ENCODE assay signal across 14 cellular contexts in the genomic region with DNA sequence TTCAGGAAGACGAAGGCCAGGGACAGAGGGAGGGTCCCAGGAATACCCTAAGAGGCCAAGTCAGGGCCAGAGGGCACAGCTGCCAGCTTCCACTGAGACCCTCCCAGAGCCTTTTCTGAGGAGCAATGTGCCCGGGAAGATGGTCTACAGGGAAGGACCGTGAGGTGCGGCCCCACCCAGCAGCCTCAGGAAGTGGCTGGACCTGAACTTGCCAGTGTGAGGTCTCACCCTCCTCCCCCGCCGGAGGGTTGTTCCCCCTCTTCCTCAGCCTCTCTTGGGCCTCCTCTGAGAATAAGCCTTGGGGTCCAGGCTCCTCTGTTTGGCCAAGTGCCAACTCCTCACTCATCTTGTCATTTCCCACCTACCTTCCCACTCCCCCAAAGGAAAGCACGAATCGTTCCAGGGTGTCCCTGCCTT. TPM values are rescaled to one million over a fixed set of nuclear protein-coding genes. Genes with fewer than 3 reads are reported as not detected.
DNase-seq lines count a peak whose midpoint lies in the region; TF ChIP-seq lines count a peak whose summit lies in the region.
"Had no signal": no experiment of that assay in that cellular context is flagged by ENCODE, and none has a peak within 500 bp of the region (broad histone marks: within the 10 kb centered on the region; RNA-seq: fewer than 3 reads in every experiment).

No MANE protein-coding gene starts in this region.

- no peak overlapping the region for H3K4me2 ChIP-seq in PC-9

- CTCF ChIA-PET in MCF 10A (lab: Yijun Ruan, JAX) = interaction anchor here (0.9 to 4.9 kb wide), 5 partner anchors 53 to 445 kb away, joined by 3 to 89 read pairs (median 4); no protein-coding TSS in a partner anchor
- CTCF ChIA-PET in PC-9 (lab: Charles Lee) = no interaction called here

- DNase-seq in breast epithelium (ENCODE audit: low spot score in 2 of 2) (no peak), MCF 10A (ENCODE audit: unreplicated experiment) (no peak), right atrium auricular region (ENCODE audit: low spot score) (no peak), ovary (no peak), type B pancreatic cell (ENCODE audit: extremely low spot score, unreplicated experiment) (no peak), HT-29 (ENCODE audit: low spot score) (no peak), PC-9 (no peak), hepatic stellate cell (ENCODE audit: low spot score) (no peak)
- DNase-seq: CD4-positive, CD25-positive, alpha-beta regulatory T cell; DMS79 treated with DMSO at 0.1 percent for 48 hours; KBM-7; mesendoderm; NCI-H1105; SIG-M5 had no signal

- H3K27ac Mint-ChIP-seq in MCF 10A (ENCODE audit: low read depth, unreplicated experiment) = no peak overlapping the region
- peak overlapping the region; percentile 39 for H3K27ac Mint-ChIP-seq in type B pancreatic cell

- no peaks in the 10 kb centered on the region for H3K9me3 ChIP-seq in breast epithelium
- H3K9me3 ChIP-seq in right atrium auricular region = no peaks in the 10 kb centered on the region
- H3K9me3 ChIP-seq in ovary = no peaks in the 10 kb centered on the region
- H3K9me3 ChIP-seq in PC-9 (ENCODE audit: insufficient read depth, low read depth) = no peaks in the 10 kb centered on the region

- H3K4me3 ChIP-seq in breast epithelium (no peak overlapping the region), right atrium auricular region (no peak overlapping the region), ovary (no peak overlapping the region), PC-9 (no peak overlapping the region)

- H3K9me2 ChIP-seq in PC-9 (ENCODE audit: insufficient read depth) = no peaks in the 10 kb centered on the region

- POLR2A ChIA-PET in MCF 10A (lab: Yijun Ruan, JAX) = interaction anchor here (0.7 kb wide), 1 partner anchor 149 kb away, joined by 4 read pairs; no protein-coding TSS in a partner anchor
- POLR2A ChIA-PET in PC-9 (lab: Charles Lee; ENCODE audit: unreplicated experiment) = no interaction called here

- TF ChIP-seq CTCF in breast epithelium (IDR thresholded peaks at IDR 0.05) (no peak), MCF 10A (IDR thresholded peaks at IDR 0.05; ENCODE audit: unreplicated experiment) (no peak), right atrium auricular region (IDR thresholded peaks at IDR 0.05) (no peak), ovary (IDR thresholded peaks at IDR 0.05) (no peak), type B pancreatic cell (conservative IDR thresholded peaks at IDR 0.05) (no peak), PC-9 (conservative IDR thresholded peaks at IDR 0.05) (no peak)

- intact Hi-C loops in breast epithelium (cut with DNase I; ENCODE audit: low total_unique reads) = loop anchor here (2.0 to 10.0 kb wide), 2 partner anchors 167 to 479 kb away; no protein-coding TSS in a partner anchor
- intact Hi-C loops in MCF 10A (cut with micrococcal nuclease) = no loop called here
- intact Hi-C loops in ovary (cut with DNase I) = loop anchor here in 3 of 4 donors (2.0 to 10.0 kb wide), 7 partner anchors 170 to 517 kb away; partner anchors contain the start of gene ALDH1B1 (in 1 of the 3)
- intact Hi-C loops in PC-9 (cut with micrococcal nuclease; ENCODE audit: unreplicated experiment) = no loop called here

- H3K27ac ChIP-seq in breast epithelium (peak overlapping the region; percentile 17 to 74), right atrium auricular region (peak overlapping the region; percentile 47 to 59), ovary (peak overlapping the region; percentile 13 to 26), PC-9 (no peak overlapping the region)

- no peaks in the 10 kb centered on the region for H3K4me1 ChIP-seq in breast epithelium
- H3K4me1 ChIP-seq in right atrium auricular region = peaks cover 0 to 51% of the 10 kb centered on the region in 2 donors
- peaks cover 4% of the 10 kb centered on the region for H3K4me1 ChIP-seq in ovary (ENCODE audit: insufficient read depth)
- H3K4me1 ChIP-seq in PC-9 (replicated peaks; ENCODE audit: insufficient read depth) = no peaks in the 10 kb centered on the region

- H3K79me2 ChIP-seq in PC-9 (ENCODE audit: low read depth) = no peaks in the 10 kb centered on the region

- no peaks in the 10 kb centered on the region for H4K20me1 ChIP-seq in PC-9 (ENCODE audit: insufficient read depth)

- H3K27me3 Mint-ChIP-seq in MCF 10A (ENCODE audit: insufficient read depth, unreplicated experiment) (no peaks in the 10 kb centered on the region), type B pancreatic cell (no peaks in the 10 kb centered on the region)
- H3K27me3 Mint-ChIP-seq: CD4-positive, CD25-positive, alpha-beta regulatory T cell had no signal

- H3K27me3 ChIP-seq in breast epithelium (no peaks in the 10 kb centered on the region), right atrium auricular region (no peaks in the 10 kb centered on the region), ovary (no peaks in the 10 kb centered on the region), PC-9 (ENCODE audit: insufficient read depth, low read depth) (no peaks in the 10 kb centered on the region)

- peaks cover 21% of the 10 kb centered on the region for H3K4me1 Mint-ChIP-seq in MCF 10A (ENCODE audit: insufficient read depth, unreplicated experiment)
- H3K4me1 Mint-ChIP-seq in type B pancreatic cell (ENCODE audit: unreplicated experiment) = peaks cover 27% of the 10 kb centered on the region

- 45 to 58% (median 49%) methylated on average over 8 of the region's 8 CpGs for WGBS in ovary, 3 donors

- H3K9me3 Mint-ChIP-seq in MCF 10A (ENCODE audit: unreplicated experiment) (no peaks in the 10 kb centered on the region), type B pancreatic cell (no peaks in the 10 kb centered on the region)
- H3K9me3 Mint-ChIP-seq: CD4-positive, CD25-positive, alpha-beta regulatory T cell had no signal

- TF ChIP-seq POLR2A in breast epithelium (IDR thresholded peaks at IDR 0.05) = no peak
- no peak for TF ChIP-seq POLR2A in ovary (IDR thresholded peaks at IDR 0.05)

- TF ChIP-seq EP300 in ovary (IDR thresholded peaks at IDR 0.05) = no peak

- H3K36me3 Mint-ChIP-seq in MCF 10A (ENCODE audit: insufficient read depth, unreplicated experiment) (peaks cover 24% of the 10 kb centered on the region), type B pancreatic cell (no peaks in the 10 kb centered on the region)
- H3K36me3 Mint-ChIP-seq: CD4-positive, CD25-positive, alpha-beta regulatory T cell had no signal

- no peaks in the 10 kb centered on the region for H3K36me3 ChIP-seq in breast epithelium
- H3K36me3 ChIP-seq in right atrium auricular region = peaks cover 26% of the 10 kb centered on the region
- H3K36me3 ChIP-seq in ovary = no peaks in the 10 kb centered on the region
- H3K36me3 ChIP-seq in PC-9 (ENCODE audit: low read depth) = no peaks in the 10 kb centered on the region

- H3F3A ChIP-seq in PC-9 (ENCODE audit: insufficient read depth, low read depth) = peaks cover 10% of the 10 kb centered on the region; the same call in 1 of the 2 replicates

- BruUV-seq in MCF 10A (replicated peaks; lab: Mats Ljungman, UMichigan) (no TSS peak), PC-9 (replicated peaks; lab: Mats Ljungman, UMichigan) (no TSS peak)

- no peak overlapping the region for H2AFZ ChIP-seq in PC-9

- no peak overlapping the region for H3K4me3 Mint-ChIP-seq in MCF 10A (ENCODE audit: unreplicated experiment)
- H3K4me3 Mint-ChIP-seq in type B pancreatic cell = no peak overlapping the region
- H3K4me3 Mint-ChIP-seq: CD4-positive, CD25-positive, alpha-beta regulatory T cell had no signal

RNA-seq across cellular contexts. Expression of gene SLC25A51, which starts 13.4 kb away (rescaled TPM):
- 10 to 100 TPM; 22.5 to 43.7 (median 30.8) TPM for total RNA-seq in breast epithelium
- 29.6 and 30.3 TPM in 2 replicates for total RNA-seq in MCF 10A (2022)
- 10 to 100 TPM; 23.5 to 27.1 TPM for total RNA-seq in right atrium auricular region
- 10 to 100 TPM; 11.7 to 24.1 (median 21.3) TPM for total RNA-seq in ovary
- 10 to 100 TPM in 1 of 2 donors, 1 to 10 TPM in 1; 5.1 to 11.7 TPM for polyA plus RNA-seq in ovary
- 26.9 and 32.5 TPM in 2 replicates for total RNA-seq in type B pancreatic cell (ENCODE audit: low replicate concordance)
- 8.5 and 9.9 TPM in 2 replicates for total RNA-seq in HT-29 (2014; rRNA removed; shearing (Covaris generic))
- total RNA-seq in PC-9 (2021) = 12.7 and 14.9 TPM in 2 replicates

Comparison
In these comparisons a context has a peak if more than half of its experiments do, and no peak if none do; other contexts are left out.
1. intact Hi-C loops: an anchor here in breast epithelium (2.0 to 10.0 kb wide) and ovary (2.0 to 10.0 kb wide); none called in MCF 10A and PC-9.